ENCODE assay signal across 8 cellular contexts in the genomic region with DNA sequence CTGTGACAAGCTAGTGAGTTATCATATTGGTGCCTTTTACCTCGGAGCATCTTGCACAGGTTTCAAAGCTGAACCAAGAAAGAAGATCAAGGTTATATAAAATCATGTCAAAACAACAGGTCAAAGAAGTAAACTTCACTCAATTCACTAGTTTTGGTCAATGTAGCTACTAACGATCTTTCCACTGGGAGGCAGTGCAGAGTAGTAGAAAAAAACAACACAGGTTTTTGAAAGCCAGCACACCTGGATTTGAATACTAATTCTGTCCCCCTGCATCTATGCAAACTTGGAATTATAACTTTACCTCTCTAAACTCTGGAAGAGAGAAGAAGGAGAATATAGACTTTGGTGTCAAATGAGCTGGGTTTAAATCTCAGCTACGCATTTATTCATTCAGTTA.
DNase-seq lines count a peak whose midpoint lies in the region; ATAC-seq and TF ChIP-seq lines count a peak whose summit lies in the region.

No MANE protein-coding gene starts in this region.

- no peaks in the 10 kb centered on the region for H3K36me3 ChIP-seq in Panc1 (ENCODE audit: control insufficient read depth, insufficient read depth, low read length)

- CTCF ChIA-PET in Panc1 (lab: Charles Lee) = interaction anchor here (0.5 to 0.6 kb wide), 4 partner anchors 232 to 518 kb away, joined by 3 to 6 read pairs (median 4); no protein-coding TSS in a partner anchor

- no peaks in the 10 kb centered on the region for H3K4me1 ChIP-seq in Panc1 (ENCODE audit: control insufficient read depth, insufficient read depth, low read length)

- TF ChIP-seq CTCF in AG09309 (IDR thresholded peaks at IDR 0.05; ENCODE audit: control insufficient read depth, insufficient read depth, low read depth, low read length, missing control alignments) (peak; percentile 22), GM12873 (IDR thresholded peaks at IDR 0.05; ENCODE audit: insufficient read depth, low read depth, low read length, missing control alignments) (peak; percentile 64), Panc1 (IDR thresholded peaks at IDR 0.05) (peak; percentile 55; the same call in 1 of the 2 replicates)

- POLR2A ChIA-PET in Panc1 (lab: Charles Lee) = no interaction called here

- H3K27me3 ChIP-seq in Panc1 (ENCODE audit: control insufficient read depth, insufficient read depth, low read length) = no peaks in the 10 kb centered on the region

- no peaks in the 10 kb centered on the region for H3K9me3 ChIP-seq in Panc1 (ENCODE audit: control insufficient read depth, insufficient read depth, low read depth, low read length)

- H3K4me3 ChIP-seq in AG09309 (ENCODE audit: control insufficient read depth, low read depth, low read length) = no peak overlapping the region
- no peak overlapping the region for H3K4me3 ChIP-seq in Panc1 (ENCODE audit: low read depth in 2 of 2, low read length in 2 of 2)

- DNase-seq in AG09309 (ENCODE audit: low read depth) (no peak), Panc1 (ENCODE audit: low read depth, low spot score) (peak; percentile 5), iPS-NIHi11 (ENCODE audit: low spot score) (peak; percentile 7), DMS153 treated with DMSO at 0.1 percent for 48 hours (lab: John Stamatoyannopoulos, UW; ENCODE audit: unreplicated experiment) (no peak), hypothalamus (lab: John Stamatoyannopoulos, UW) (no peak)
- no peak for DNase-seq in activated effector memory CD4-positive, alpha-beta T cell treated with anti-CD3 and anti-CD28 coated beads, Interleukin-2, amount 50 U/mL, for 16 hours

- in situ Hi-C loops in Panc1 (cut with HindIII; ENCODE audit: low pct_unique_long_range_greater_than_20kb, low sequenced_read_pairs) = no loop called here

- intact Hi-C loops in Panc1 (cut with micrococcal nuclease; ENCODE audit: unreplicated experiment) = no loop called here

- no peak for ATAC-seq in Panc1
- no peak for ATAC-seq in HG02642 (IDR thresholded peaks at IDR 0.05; ENCODE audit: poor library complexity, unreplicated experiment)

- no TSS peak for BruUV-seq in Panc1 (replicated peaks; lab: Mats Ljungman, UMichigan)

- no peak overlapping the region for H3K27ac ChIP-seq in Panc1 (ENCODE audit: low read length)

Comparison
In these comparisons a context has a peak if more than half of its experiments do, and no peak if none do; other contexts are left out.
1. DNase-seq: peak in Panc1 (single experiment) and iPS-NIHi11 (single experiment); none in AG09309 (single experiment), DMS153 treated with DMSO at 0.1 percent for 48 hours (single experiment), activated effector memory CD4-positive, alpha-beta T cell treated with anti-CD3 and anti-CD28 coated beads, Interleukin-2, amount 50 U/mL, for 16 hours (single experiment) and hypothalamus (0 of 51).
2. Peak in every context shown above with its lines, with median percentiles within 50 percentile points of each other: CTCF ChIP-seq.